Comparison of ENCODE assay signal across 14 cellular contexts in the genomic region with DNA sequence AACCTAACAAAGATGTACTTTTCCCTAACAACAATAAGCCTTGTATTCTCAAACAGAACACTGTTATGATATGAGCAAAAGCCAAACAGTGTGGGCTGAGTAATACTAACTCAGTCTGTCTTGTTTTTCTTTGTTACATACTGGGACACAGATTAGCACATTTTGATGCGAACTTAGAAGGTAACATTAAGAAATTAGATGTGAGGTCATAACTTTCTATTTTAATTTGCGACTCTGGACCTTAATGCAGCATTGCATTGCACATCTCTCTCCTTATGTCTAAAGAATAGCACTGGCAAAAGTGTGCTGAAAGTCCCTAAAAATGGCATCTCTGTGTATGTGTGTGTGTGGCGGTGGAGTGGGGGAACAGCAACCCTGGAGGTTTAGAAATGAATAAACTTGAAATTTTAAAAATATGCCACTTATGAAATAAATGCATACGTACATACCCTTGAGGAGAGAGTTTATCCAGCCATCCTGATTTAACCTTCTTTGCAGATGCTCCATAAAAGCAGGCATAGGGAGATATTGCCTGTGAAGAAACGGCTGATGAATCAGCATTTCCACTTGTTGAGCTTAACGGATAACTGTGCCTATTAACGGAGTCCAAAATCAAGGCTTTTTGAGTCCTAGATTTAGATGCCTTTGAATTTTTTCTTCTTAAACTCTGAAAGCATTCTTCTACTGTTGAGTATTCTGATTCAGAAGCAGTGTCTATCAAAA. TPM values are rescaled to one million over a fixed set of nuclear protein-coding genes. Genes with fewer than 3 reads are reported as not detected.
DNase-seq lines count a peak whose midpoint lies in the region; ATAC-seq and TF ChIP-seq lines count a peak whose summit lies in the region.
"Had no signal": no experiment of that assay in that cellular context is flagged by ENCODE, and none has a peak within 500 bp of the region (broad histone marks: within the 10 kb centered on the region; RNA-seq: fewer than 3 reads in every experiment).

No MANE protein-coding gene starts in this region.

- peak overlapping the region; percentile 76 for H3K27ac Mint-ChIP-seq in T-helper 2 cell treated with Interferon-gamma antibody and Interleukin-4, amounts not matched to agents 5 μg/mL and 100 μg/mL, for 36 hours
- H3K27ac Mint-ChIP-seq: H9 had no signal

- no peaks in the 10 kb centered on the region for H3K9me3 ChIP-seq in heart left ventricle
- H3K9me3 ChIP-seq: lower lobe of right lung, SJCRH30 had no signal

- no peaks in the 10 kb centered on the region for H3K27me3 Mint-ChIP-seq in T-helper 2 cell treated with Interferon-gamma antibody and Interleukin-4, amounts not matched to agents 5 μg/mL and 100 μg/mL, for 36 hours (ENCODE audit: low read depth)

- TF ChIP-seq POLR2A in heart left ventricle (IDR thresholded peaks at IDR 0.05) = no peak

- H3K4me3 ChIP-seq in heart left ventricle = no peak overlapping the region
- H3K4me3 ChIP-seq: lower lobe of right lung, SJCRH30 had no signal

- H3K36me3 Mint-ChIP-seq in T-helper 2 cell treated with Interferon-gamma antibody and Interleukin-4, amounts not matched to agents 5 μg/mL and 100 μg/mL, for 36 hours (ENCODE audit: low read depth) = peaks cover 51% of the 10 kb centered on the region

- peak; percentile 30 for ATAC-seq in GM18861 (IDR thresholded peaks at IDR 0.05; ENCODE audit: unreplicated experiment)
- ATAC-seq in HG02571 (IDR thresholded peaks at IDR 0.05; ENCODE audit: unreplicated experiment) = peak; percentile 42
- no peak for ATAC-seq in heart left ventricle
- no peak for ATAC-seq in HG02981 (IDR thresholded peaks at IDR 0.05; ENCODE audit: unreplicated experiment)
- ATAC-seq: lower lobe of right lung had no signal

- H3K4me3 Mint-ChIP-seq in T-helper 2 cell treated with Interferon-gamma antibody and Interleukin-4, amounts not matched to agents 5 μg/mL and 100 μg/mL, for 36 hours = peak overlapping the region; percentile 39
- H3K4me3 Mint-ChIP-seq: H9 had no signal

- TF ChIP-seq CTCF in heart left ventricle (IDR thresholded peaks at IDR 0.05) = no peak

- WGBS in heart left ventricle, 4 donors = 70 to 72% (median 71%) methylated on average over 7 of the region's 7 CpGs

- intact Hi-C loops in heart left ventricle (cut with DNase I) = no loop called here

- H3K27ac ChIP-seq in heart left ventricle = no peak overlapping the region
- H3K27ac ChIP-seq: lower lobe of right lung, SJCRH30 had no signal

- H3K9me3 Mint-ChIP-seq in T-helper 2 cell treated with Interferon-gamma antibody and Interleukin-4, amounts not matched to agents 5 μg/mL and 100 μg/mL, for 36 hours = no peaks in the 10 kb centered on the region
- H3K9me3 Mint-ChIP-seq: H9 had no signal

- no peak for DNase-seq in T-helper 2 cell treated with Interferon-gamma antibody and Interleukin-4, amounts not matched to agents 5 μg/mL and 100 μg/mL, for 36 hours (ENCODE audit: low spot score)
- DNase-seq in putamen (ENCODE audit: low spot score) (peak; percentile 79), DMS53 treated with DMSO at 0.1 percent for 48 hours (lab: John Stamatoyannopoulos, UW; ENCODE audit: unreplicated experiment) (no peak), heart left ventricle (no peak), NCI-H1092 treated with DMSO at 0.1 percent for 48 hours (lab: John Stamatoyannopoulos, UW) (no peak)
- DNase-seq: DMS53; H9; lower lobe of right lung; NCI-H82; SJCRH30; stimulated activated naive CD4-positive, alpha-beta T cell had no signal

- H3K4me1 ChIP-seq in heart left ventricle = peaks cover 0 to 9% (median 0%) of the 10 kb centered on the region in 12 donors
- H3K4me1 ChIP-seq: lower lobe of right lung, SJCRH30 had no signal

- H3K36me3 ChIP-seq in heart left ventricle = peaks cover 0 to 14% (median 0%) of the 10 kb centered on the region in 9 donors
- H3K36me3 ChIP-seq: SJCRH30 had no signal

- peaks cover 37% of the 10 kb centered on the region for H3K4me1 Mint-ChIP-seq in T-helper 2 cell treated with Interferon-gamma antibody and Interleukin-4, amounts not matched to agents 5 μg/mL and 100 μg/mL, for 36 hours (ENCODE audit: low read depth)

- no peaks in the 10 kb centered on the region for H3K27me3 ChIP-seq in heart left ventricle
- H3K27me3 ChIP-seq: SJCRH30 had no signal

RNA-seq across cellular contexts. Expression of a gene that starts 34.2 kb away (rescaled TPM):
- total RNA-seq in heart left ventricle = 10 to 100 TPM in 2 of 9 donors, 1 to 10 TPM in 7; 1.4 to 17.0 (median 5.8) TPM
- under 1 TPM; 0.38 to 0.39 TPM for polyA plus RNA-seq in heart left ventricle

Comparison
In these comparisons a context has a peak if more than half of its experiments do, and no peak if none do; other contexts are left out.
1. ATAC-seq: peak in GM18861 (single experiment) and HG02571 (single experiment); none in heart left ventricle (0 of 4) and HG02981 (single experiment).